Comparison of ENCODE assay signal across 2 cellular contexts in genomic region chr7:74283858-74284447, GRCh38.
TF ChIP-seq lines count a peak whose summit lies in the region.

No MANE protein-coding gene starts in this region.

TF ChIP-seq in A549, 52 proteins besides CTCF, POLR2A, EP300 and RAD21:
- TF ChIP-seq, protein P1, sequence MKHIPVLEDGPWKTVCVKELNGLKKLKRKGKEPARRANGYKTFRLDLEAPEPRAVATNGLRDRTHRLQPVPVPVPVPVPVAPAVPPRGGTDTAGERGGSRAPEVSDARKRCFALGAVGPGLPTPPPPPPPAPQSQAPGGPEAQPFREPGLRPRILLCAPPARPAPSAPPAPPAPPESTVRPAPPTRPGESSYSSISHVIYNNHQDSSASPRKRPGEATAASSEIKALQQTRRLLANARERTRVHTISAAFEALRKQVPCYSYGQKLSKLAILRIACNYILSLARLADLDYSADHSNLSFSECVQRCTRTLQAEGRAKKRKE (CRISPR knock-in tag; IDR thresholded peaks at IDR 0.05; ENCODE audit: low read depth) = no peak
- TF ChIP-seq, protein P2, sequence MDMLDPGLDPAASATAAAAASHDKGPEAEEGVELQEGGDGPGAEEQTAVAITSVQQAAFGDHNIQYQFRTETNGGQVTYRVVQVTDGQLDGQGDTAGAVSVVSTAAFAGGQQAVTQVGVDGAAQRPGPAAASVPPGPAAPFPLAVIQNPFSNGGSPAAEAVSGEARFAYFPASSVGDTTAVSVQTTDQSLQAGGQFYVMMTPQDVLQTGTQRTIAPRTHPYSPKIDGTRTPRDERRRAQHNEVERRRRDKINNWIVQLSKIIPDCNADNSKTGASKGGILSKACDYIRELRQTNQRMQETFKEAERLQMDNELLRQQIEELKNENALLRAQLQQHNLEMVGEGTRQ (IDR thresholded peaks at IDR 0.05) = no peak
- TF ChIP-seq PHF8 (IDR thresholded peaks at IDR 0.05; ENCODE audit: borderline replicate concordance, low read depth) (no peak), TP53 (CRISPR knock-in tag; IDR thresholded peaks at IDR 0.05) (no peak), GATA3 (IDR thresholded peaks at IDR 0.05; ENCODE audit: borderline replicate concordance) (no peak), CEBPB (IDR thresholded peaks at IDR 0.05) (no peak), SREBF2 (IDR thresholded peaks at IDR 0.05) (no peak), RCOR1 (IDR thresholded peaks at IDR 0.05; ENCODE audit: low read depth, low read length) (no peak), REST (IDR thresholded peaks at IDR 0.05) (no peak), CHD4 (IDR thresholded peaks at IDR 0.05; ENCODE audit: borderline replicate concordance) (no peak), TFCP2L1 (CRISPR knock-in tag; IDR thresholded peaks at IDR 0.05) (no peak)
- TF ChIP-seq, protein P3, sequence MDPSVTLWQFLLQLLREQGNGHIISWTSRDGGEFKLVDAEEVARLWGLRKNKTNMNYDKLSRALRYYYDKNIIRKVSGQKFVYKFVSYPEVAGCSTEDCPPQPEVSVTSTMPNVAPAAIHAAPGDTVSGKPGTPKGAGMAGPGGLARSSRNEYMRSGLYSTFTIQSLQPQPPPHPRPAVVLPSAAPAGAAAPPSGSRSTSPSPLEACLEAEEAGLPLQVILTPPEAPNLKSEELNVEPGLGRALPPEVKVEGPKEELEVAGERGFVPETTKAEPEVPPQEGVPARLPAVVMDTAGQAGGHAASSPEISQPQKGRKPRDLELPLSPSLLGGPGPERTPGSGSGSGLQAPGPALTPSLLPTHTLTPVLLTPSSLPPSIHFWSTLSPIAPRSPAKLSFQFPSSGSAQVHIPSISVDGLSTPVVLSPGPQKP (IDR thresholded peaks at IDR 0.05; ENCODE audit: low read depth, low read length) = no peak
- TF ChIP-seq, protein P4, sequence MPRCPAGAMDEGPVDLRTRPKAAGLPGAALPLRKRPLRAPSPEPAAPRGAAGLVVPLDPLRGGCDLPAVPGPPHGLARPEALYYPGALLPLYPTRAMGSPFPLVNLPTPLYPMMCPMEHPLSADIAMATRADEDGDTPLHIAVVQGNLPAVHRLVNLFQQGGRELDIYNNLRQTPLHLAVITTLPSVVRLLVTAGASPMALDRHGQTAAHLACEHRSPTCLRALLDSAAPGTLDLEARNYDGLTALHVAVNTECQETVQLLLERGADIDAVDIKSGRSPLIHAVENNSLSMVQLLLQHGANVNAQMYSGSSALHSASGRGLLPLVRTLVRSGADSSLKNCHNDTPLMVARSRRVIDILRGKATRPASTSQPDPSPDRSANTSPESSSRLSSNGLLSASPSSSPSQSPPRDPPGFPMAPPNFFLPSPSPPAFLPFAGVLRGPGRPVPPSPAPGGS (IDR thresholded peaks at IDR 0.05) = no peak

TF ChIP-seq in IMR-90, 13 proteins besides CTCF, POLR2A, EP300 and RAD21:
- TF ChIP-seq SMC3 (IDR thresholded peaks at IDR 0.05; ENCODE audit: low read depth, low read length) (no peak), FOS (IDR thresholded peaks at IDR 0.05; ENCODE audit: low read depth, low read length) (no peak), RFX5 (IDR thresholded peaks at IDR 0.05; ENCODE audit: low read depth, low read length) (no peak), MXI1 (IDR thresholded peaks at IDR 0.05; ENCODE audit: borderline replicate concordance, low read depth, low read length) (no peak), NFE2L2 (IDR thresholded peaks at IDR 0.05; ENCODE audit: low read depth, low read length) (no peak), RCOR1 (IDR thresholded peaks at IDR 0.05; ENCODE audit: insufficient replicate concordance, low read length) (no peak)
- TF ChIP-seq, protein P2 (IDR thresholded peaks at IDR 0.05; ENCODE audit: low read depth, low read length) = no peak
